1 cellular context compared by ENCODE assay signal in the genomic region with DNA sequence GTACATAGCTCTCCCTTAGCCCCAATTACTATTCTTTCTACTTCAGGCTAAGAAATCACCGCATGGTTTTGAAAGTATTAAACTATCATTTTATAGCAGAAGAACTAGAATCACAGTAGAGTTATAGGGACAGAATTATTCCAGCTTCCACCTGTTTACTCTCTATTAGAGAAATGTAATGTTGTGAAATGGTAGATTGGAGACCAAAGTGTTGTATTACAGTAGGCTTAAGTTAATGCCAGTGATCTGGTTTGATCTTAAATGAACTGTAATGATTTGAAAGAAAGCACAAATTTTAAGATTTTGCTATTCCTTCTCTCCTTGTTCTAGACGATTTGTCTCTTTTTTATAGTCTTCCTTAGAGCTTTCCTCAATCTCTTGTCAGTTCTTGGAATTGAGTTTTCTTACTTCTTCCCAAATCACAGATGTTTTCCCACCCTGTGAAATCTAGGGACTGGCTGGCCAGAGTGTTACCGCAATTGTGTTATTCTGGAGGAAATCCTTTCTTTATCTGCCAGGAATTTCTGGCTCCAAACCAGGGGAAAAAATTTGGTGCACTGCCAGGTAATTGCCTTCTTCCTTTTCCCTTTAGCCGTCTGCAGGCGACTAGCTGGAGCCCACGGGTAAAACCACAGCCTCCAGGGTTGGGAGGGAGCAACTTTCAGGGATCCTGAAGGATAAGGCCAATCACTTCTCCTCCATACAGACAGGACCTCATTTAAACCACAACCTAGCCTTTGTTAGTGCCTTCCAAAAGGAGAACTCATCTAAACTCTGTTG.
TF ChIP-seq lines count a peak whose summit lies in the region.

No MANE protein-coding gene starts in this region.

TF ChIP-seq in GM23338, 12 proteins besides CTCF, POLR2A, EP300 and RAD21 (continued from another document):
- TF ChIP-seq, protein P1, sequence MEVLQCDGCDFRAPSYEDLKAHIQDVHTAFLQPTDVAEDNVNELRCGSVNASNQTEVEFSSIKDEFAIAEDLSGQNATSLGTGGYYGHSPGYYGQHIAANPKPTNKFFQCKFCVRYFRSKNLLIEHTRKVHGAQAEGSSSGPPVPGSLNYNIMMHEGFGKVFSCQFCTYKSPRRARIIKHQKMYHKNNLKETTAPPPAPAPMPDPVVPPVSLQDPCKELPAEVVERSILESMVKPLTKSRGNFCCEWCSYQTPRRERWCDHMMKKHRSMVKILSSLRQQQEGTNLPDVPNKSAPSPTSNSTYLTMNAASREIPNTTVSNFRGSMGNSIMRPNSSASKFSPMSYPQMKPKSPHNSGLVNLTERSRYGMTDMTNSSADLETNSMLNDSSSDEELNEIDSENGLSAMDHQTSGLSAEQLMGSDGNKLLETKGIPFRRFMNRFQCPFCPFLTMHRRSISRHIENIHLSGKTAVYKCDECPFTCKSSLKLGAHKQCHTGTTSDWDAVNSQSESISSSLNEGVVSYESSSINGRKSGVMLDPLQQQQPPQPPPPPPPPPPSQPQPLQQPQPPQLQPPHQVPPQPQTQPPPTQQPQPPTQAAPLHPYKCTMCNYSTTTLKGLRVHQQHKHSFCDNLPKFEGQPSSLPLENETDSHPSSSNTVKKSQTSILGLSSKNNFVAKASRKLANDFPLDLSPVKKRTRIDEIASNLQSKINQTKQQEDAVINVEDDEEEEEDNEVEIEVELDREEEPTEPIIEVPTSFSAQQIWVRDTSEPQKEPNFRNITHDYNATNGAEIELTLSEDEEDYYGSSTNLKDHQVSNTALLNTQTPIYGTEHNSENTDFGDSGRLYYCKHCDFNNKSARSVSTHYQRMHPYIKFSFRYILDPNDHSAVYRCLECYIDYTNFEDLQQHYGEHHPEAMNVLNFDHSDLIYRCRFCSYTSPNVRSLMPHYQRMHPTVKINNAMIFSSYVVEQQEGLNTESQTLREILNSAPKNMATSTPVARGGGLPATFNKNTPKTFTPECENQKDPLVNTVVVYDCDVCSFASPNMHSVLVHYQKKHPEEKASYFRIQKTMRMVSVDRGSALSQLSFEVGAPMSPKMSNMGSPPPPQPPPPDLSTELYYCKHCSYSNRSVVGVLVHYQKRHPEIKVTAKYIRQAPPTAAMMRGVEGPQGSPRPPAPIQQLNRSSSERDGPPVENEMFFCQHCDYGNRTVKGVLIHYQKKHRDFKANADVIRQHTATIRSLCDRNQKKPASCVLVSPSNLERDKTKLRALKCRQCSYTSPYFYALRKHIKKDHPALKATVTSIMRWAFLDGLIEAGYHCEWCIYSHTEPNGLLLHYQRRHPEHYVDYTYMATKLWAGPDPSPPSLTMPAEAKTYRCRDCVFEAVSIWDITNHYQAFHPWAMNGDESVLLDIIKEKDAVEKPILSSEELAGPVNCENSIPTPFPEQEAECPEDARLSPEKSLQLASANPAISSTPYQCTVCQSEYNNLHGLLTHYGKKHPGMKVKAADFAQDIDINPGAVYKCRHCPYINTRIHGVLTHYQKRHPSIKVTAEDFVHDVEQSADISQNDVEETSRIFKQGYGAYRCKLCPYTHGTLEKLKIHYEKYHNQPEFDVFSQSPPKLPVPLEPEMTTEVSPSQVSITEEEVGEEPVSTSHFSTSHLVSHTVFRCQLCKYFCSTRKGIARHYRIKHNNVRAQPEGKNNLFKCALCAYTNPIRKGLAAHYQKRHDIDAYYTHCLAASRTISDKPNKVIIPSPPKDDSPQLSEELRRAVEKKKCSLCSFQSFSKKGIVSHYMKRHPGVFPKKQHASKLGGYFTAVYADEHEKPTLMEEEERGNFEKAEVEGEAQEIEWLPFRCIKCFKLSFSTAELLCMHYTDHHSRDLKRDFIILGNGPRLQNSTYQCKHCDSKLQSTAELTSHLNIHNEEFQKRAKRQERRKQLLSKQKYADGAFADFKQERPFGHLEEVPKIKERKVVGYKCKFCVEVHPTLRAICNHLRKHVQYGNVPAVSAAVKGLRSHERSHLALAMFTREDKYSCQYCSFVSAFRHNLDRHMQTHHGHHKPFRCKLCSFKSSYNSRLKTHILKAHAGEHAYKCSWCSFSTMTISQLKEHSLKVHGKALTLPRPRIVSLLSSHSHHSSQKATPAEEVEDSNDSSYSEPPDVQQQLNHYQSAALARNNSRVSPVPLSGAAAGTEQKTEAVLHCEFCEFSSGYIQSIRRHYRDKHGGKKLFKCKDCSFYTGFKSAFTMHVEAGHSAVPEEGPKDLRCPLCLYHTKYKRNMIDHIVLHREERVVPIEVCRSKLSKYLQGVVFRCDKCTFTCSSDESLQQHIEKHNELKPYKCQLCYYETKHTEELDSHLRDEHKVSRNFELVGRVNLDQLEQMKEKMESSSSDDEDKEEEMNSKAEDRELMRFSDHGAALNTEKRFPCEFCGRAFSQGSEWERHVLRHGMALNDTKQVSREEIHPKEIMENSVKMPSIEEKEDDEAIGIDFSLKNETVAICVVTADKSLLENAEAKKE (CRISPR knock-in tag; IDR thresholded peaks at IDR 0.05): no peak
- TF ChIP-seq, protein P2, sequence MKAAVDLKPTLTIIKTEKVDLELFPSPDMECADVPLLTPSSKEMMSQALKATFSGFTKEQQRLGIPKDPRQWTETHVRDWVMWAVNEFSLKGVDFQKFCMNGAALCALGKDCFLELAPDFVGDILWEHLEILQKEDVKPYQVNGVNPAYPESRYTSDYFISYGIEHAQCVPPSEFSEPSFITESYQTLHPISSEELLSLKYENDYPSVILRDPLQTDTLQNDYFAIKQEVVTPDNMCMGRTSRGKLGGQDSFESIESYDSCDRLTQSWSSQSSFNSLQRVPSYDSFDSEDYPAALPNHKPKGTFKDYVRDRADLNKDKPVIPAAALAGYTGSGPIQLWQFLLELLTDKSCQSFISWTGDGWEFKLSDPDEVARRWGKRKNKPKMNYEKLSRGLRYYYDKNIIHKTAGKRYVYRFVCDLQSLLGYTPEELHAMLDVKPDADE (IDR thresholded peaks at IDR 0.05): no peak
- no peak for TF ChIP-seq EZH2phosphoT487 (IDR thresholded peaks at IDR 0.05; ENCODE audit: unreplicated experiment)
- TF ChIP-seq STAT1 (IDR thresholded peaks at IDR 0.05; ENCODE audit: unreplicated experiment): no peak
- TF ChIP-seq ZNF114 (CRISPR knock-in tag; IDR thresholded peaks at IDR 0.05): no peak
- TF ChIP-seq NANOG (IDR thresholded peaks at IDR 0.05; ENCODE audit: borderline replicate concordance): no peak
